8 cellular contexts compared by ENCODE assay signal in the genomic region with DNA sequence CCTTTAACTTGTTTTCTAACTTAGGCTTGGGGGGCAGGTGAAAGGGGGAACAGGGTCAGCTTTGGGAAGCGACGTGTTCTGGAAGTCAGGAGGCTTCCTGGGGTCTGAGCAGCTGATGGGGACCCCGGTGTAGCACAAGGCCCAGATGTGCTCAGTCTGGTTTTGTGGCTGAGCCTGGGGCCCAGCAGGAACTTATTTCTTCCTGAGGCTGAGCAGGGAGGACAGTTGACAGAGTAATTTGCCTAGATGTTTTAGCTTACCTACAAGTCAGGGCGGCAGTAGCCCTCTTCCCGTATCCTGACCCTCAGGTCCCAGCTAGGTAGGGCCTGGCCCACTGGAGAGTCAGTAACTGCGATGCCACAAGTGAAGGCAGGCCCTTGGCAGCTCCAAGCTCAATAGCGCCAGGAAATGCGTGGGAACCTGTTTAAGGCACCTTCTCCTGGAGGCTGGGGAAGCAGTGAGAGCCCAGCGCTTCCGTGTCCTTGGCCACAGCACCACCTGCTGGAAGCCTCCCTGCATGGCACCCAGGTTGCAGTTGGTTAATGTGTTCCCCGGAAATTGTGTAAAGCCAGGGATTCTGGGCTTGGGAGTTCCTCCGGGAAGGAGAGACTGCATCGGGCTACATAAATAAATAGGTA. TPM values are rescaled to one million over a fixed set of nuclear protein-coding genes. Genes with fewer than 3 reads are reported as not detected.
A peak's percentile ranks its signal among the peaks of the same experiment; 100 is the strongest.
DNase-seq lines count a peak whose midpoint lies in the region; ATAC-seq and TF ChIP-seq lines count a peak whose summit lies in the region.

No MANE protein-coding gene starts in this region.

- no peaks in the 10 kb centered on the region for H3K27me3 ChIP-seq in CD8-positive, alpha-beta T cell (ENCODE audit: insufficient read depth, low read length)
- H3K27me3 ChIP-seq in layer of hippocampus (ENCODE audit: control insufficient read depth, insufficient read depth, low read length): no peaks in the 10 kb centered on the region

- H3K36me3 ChIP-seq in CD8-positive, alpha-beta T cell (ENCODE audit: insufficient read depth, low read length): peaks cover 94% of the 10 kb centered on the region

- H3K4me3 ChIP-seq in CD8-positive, alpha-beta T cell (ENCODE audit: low read depth, low read length): peak overlapping the region; percentile 71
- no peak overlapping the region for H3K4me3 ChIP-seq in HFF-Myc (replicated peaks; ENCODE audit: low read depth, low read length)

- H3K4me3 Mint-ChIP-seq in CD8-positive, alpha-beta T cell: peak overlapping the region; percentile 86

- peak; percentile 97 for TF ChIP-seq CTCF in CD8-positive, alpha-beta T cell (IDR thresholded peaks at IDR 0.05)
- peak; percentile 99 for TF ChIP-seq CTCF in HFF-Myc (IDR thresholded peaks at IDR 0.05; ENCODE audit: low read depth, low read length, missing control alignments)

- peak; percentile 24 for ATAC-seq in CD8-positive, alpha-beta T cell
- no peak for ATAC-seq in GM21723 (IDR thresholded peaks at IDR 0.05; ENCODE audit: unreplicated experiment)

- H3K4me1 Mint-ChIP-seq in CD8-positive, alpha-beta T cell (ENCODE audit: low read depth): peaks cover 90% of the 10 kb centered on the region

- peak overlapping the region; percentile 96 for H3K27ac ChIP-seq in CD8-positive, alpha-beta T cell (ENCODE audit: low read depth, low read length)
- H3K27ac ChIP-seq in layer of hippocampus (ENCODE audit: low read depth, low read length): peak overlapping the region; percentile 46

- peak overlapping the region; percentile 94 for H3K27ac Mint-ChIP-seq in CD8-positive, alpha-beta T cell

- CTCF ChIA-PET in CD8-positive, alpha-beta T cell (lab: Charles Lee): interaction anchor here (0.7 to 26.4 kb wide), 38 partner anchors 9 to 274 kb away, joined by 3 to 638 read pairs (median 6); a partner anchor contains a TSS

- intact Hi-C loops in CD8-positive, alpha-beta T cell (cut with DNase I, micrococcal nuclease): loop anchor here (1.0 to 10.0 kb wide), 13 partner anchors 13 to 255 kb away; a partner anchor contains a TSS

- H3K9me3 ChIP-seq in CD8-positive, alpha-beta T cell (ENCODE audit: low read length): no peaks in the 10 kb centered on the region

- POLR2A ChIA-PET in CD8-positive, alpha-beta T cell (lab: Charles Lee): interaction anchor here (0.5 to 23.6 kb wide), 18 partner anchors 8 to 1406 kb away, joined by 3 to 755 read pairs (median 5); a partner anchor contains a TSS

- peaks cover 55% of the 10 kb centered on the region for H3K4me1 ChIP-seq in CD8-positive, alpha-beta T cell (ENCODE audit: insufficient read depth, low read length)

- no peaks in the 10 kb centered on the region for H3K9me3 Mint-ChIP-seq in CD8-positive, alpha-beta T cell

- peaks cover 95% of the 10 kb centered on the region for H3K36me3 Mint-ChIP-seq in CD8-positive, alpha-beta T cell

- DNase-seq in CD8-positive, alpha-beta T cell: peak; percentile 69 to 90 (median 82)
- DNase-seq in HFF-Myc (ENCODE audit: extremely low read depth, low read depth) (peak; percentile 88), NCI-H446 (lab: John Stamatoyannopoulos, UW) (peak; percentile 63 to 87), cerebellum (ENCODE audit: low spot score) (peak; percentile 95)
- DNase-seq in activated CD4-positive, alpha-beta T cell treated with anti-CD3 and anti-CD28 coated beads for 4 hours: peak; percentile 76 to 87
- peak; percentile 91 for DNase-seq in stimulated activated CD4-positive, alpha-beta T cell treated with anti-CD3 and anti-CD28 coated beads, Interleukin-15, amount 100 ng/mL, for 24 hours

- no peaks in the 10 kb centered on the region for H3K27me3 Mint-ChIP-seq in CD8-positive, alpha-beta T cell (ENCODE audit: low read depth)

RNA-seq across cellular contexts. Expression of a gene that starts 5.2 kb away (rescaled TPM):
- total RNA-seq in CD8-positive, alpha-beta T cell: 100 to 1,000 TPM; 196 to 199 TPM
- total RNA-seq in cerebellum: not detected

RNA-seq across cellular contexts. Expression of a gene that starts 58.6 kb away (rescaled TPM):
- total RNA-seq in CD8-positive, alpha-beta T cell: 1 to 10 TPM; 1.9 to 2.9 TPM
- total RNA-seq in cerebellum: not detected

Comparison
In these comparisons a context has a peak if more than half of its experiments do, and no peak if none do; other contexts are left out.
1. RNA of a gene that starts 5.2 kb away (total RNA-seq): 196 to 199 TPM in CD8-positive, alpha-beta T cell; not detected in cerebellum (single experiment); every median in the first group is over 100 times any median in the second.
2. Peak in every context shown above with its lines, with median percentiles within 50 percentile points of each other: DNase-seq.